ENCODE assay signal across 8 cellular contexts in the genomic region with DNA sequence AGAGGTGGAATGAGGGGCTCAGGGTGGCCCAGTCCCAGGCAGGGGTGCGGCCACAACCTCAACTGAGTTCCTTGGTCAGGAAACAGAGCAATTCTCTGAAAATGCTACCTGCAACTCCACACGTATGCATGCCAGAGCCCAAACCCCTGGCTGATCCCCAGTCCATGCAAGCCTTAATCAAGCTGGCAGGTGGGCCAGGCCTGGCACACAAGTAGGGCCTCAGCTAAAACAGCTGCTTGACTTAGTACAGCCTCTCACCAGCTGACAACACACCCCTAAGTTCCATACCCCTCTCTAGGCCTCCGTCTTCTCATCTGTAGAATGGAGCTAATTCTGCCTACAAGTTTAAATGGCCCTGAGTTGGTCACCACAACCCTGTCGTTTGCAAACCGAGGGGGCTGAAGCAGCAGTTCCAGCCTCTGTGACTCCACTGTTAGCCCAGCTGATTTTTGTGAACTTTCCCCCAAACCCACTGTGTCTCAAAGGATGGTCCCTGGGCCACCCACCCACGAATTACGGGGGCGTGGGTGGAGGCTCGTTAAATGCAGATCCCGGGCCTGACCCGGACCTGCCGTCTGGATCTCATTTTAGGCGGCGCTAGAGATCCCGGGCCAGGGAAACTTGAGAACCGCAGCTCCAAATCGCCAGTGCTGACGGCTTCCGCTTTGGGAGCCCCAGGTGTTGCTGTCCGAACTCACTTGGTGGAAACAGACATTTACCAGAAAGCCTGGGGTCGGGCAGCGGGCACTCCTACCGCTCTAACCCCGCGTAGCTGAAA. TPM values are rescaled to one million over a fixed set of nuclear protein-coding genes. Genes with fewer than 3 reads are reported as not detected.
A peak's percentile ranks its signal among the peaks of the same experiment; 100 is the strongest.
DNase-seq lines count a peak whose midpoint lies in the region; ATAC-seq and TF ChIP-seq lines count a peak whose summit lies in the region.

No MANE protein-coding gene starts in this region.

- intact Hi-C loops in heart left ventricle (cut with DNase I): no loop called here

- H3K9me3 ChIP-seq in heart left ventricle: no peaks in the 10 kb centered on the region

- 13 to 83% (median 17%) methylated on average over 4 to 25 of the region's 25 CpGs for WGBS in heart left ventricle, 4 donors

- peaks cover 0 to 18% (median 5%) of the 10 kb centered on the region in 12 donors for H3K4me1 ChIP-seq in heart left ventricle

- DNase-seq in activated naive CD4-positive, alpha-beta T cell treated with anti-CD3 and anti-CD28 coated beads, Interleukin-2, amount 50 U/mL, for 72 hours (ENCODE audit: low spot score in 2 of 2): no peak
- DNase-seq in activated naive CD8-positive, alpha-beta T cell treated with anti-CD3 and anti-CD28 coated beads, Interleukin-2, amount 50 U/mL, for 24 hours: no peak
- DNase-seq in heart left ventricle (peak in 4 of 5 donors; percentile 37 to 67 (median 48)), osteocyte (ENCODE audit: extremely low spot score, unreplicated experiment) (no peak)
- no peak for DNase-seq in activated CD8-positive, alpha-beta memory T cell treated with anti-CD3 and anti-CD28 coated beads for 24 hours

- peaks cover 37% of the 10 kb centered on the region for H3K27me3 Mint-ChIP-seq in activated naive CD4-positive, alpha-beta T cell treated with anti-CD3 and anti-CD28 coated beads, Interleukin-2, amount 50 U/mL, for 24 hours
- H3K27me3 Mint-ChIP-seq in activated naive CD8-positive, alpha-beta T cell treated with anti-CD3 and anti-CD28 coated beads, Interleukin-2, amount 50 U/mL, for 24 hours: peaks cover 54% of the 10 kb centered on the region
- H3K27me3 Mint-ChIP-seq in osteocyte (ENCODE audit: unreplicated experiment): peaks cover 20% of the 10 kb centered on the region

- H3K27ac Mint-ChIP-seq in activated naive CD4-positive, alpha-beta T cell treated with anti-CD3 and anti-CD28 coated beads, Interleukin-2, amount 50 U/mL, for 24 hours: no peak overlapping the region
- no peak overlapping the region for H3K27ac Mint-ChIP-seq in activated naive CD4-positive, alpha-beta T cell treated with anti-CD3 and anti-CD28 coated beads, Interleukin-2, amount 50 U/mL, for 72 hours
- no peak overlapping the region for H3K27ac Mint-ChIP-seq in activated naive CD8-positive, alpha-beta T cell treated with anti-CD3 and anti-CD28 coated beads, Interleukin-2, amount 50 U/mL, for 24 hours
- no peak overlapping the region for H3K27ac Mint-ChIP-seq in osteocyte (ENCODE audit: unreplicated experiment)

- H3K27me3 ChIP-seq in heart left ventricle: peaks cover 0 to 27% (median 10%) of the 10 kb centered on the region in 9 donors

- peak overlapping the region in 8 of 12 donors; percentile 15 to 75 (median 56) for H3K27ac ChIP-seq in heart left ventricle

- no peaks in the 10 kb centered on the region for H3K36me3 ChIP-seq in heart left ventricle

- H3K9me3 Mint-ChIP-seq in activated naive CD4-positive, alpha-beta T cell treated with anti-CD3 and anti-CD28 coated beads, Interleukin-2, amount 50 U/mL, for 24 hours: no peaks in the 10 kb centered on the region
- no peaks in the 10 kb centered on the region for H3K9me3 Mint-ChIP-seq in activated naive CD4-positive, alpha-beta T cell treated with anti-CD3 and anti-CD28 coated beads, Interleukin-2, amount 50 U/mL, for 72 hours
- H3K9me3 Mint-ChIP-seq in activated naive CD8-positive, alpha-beta T cell treated with anti-CD3 and anti-CD28 coated beads, Interleukin-2, amount 50 U/mL, for 24 hours: no peaks in the 10 kb centered on the region
- no peaks in the 10 kb centered on the region for H3K9me3 Mint-ChIP-seq in osteocyte (ENCODE audit: unreplicated experiment)

- TF ChIP-seq POLR2A in heart left ventricle (IDR thresholded peaks at IDR 0.05): no peak

- H3K36me3 Mint-ChIP-seq in activated naive CD4-positive, alpha-beta T cell treated with anti-CD3 and anti-CD28 coated beads, Interleukin-2, amount 50 U/mL, for 24 hours: no peaks in the 10 kb centered on the region
- no peaks in the 10 kb centered on the region for H3K36me3 Mint-ChIP-seq in activated naive CD4-positive, alpha-beta T cell treated with anti-CD3 and anti-CD28 coated beads, Interleukin-2, amount 50 U/mL, for 72 hours
- H3K36me3 Mint-ChIP-seq in activated naive CD8-positive, alpha-beta T cell treated with anti-CD3 and anti-CD28 coated beads, Interleukin-2, amount 50 U/mL, for 24 hours (ENCODE audit: low read depth): no peaks in the 10 kb centered on the region
- no peaks in the 10 kb centered on the region for H3K36me3 Mint-ChIP-seq in osteocyte (ENCODE audit: unreplicated experiment)

- TF ChIP-seq CTCF in heart left ventricle (IDR thresholded peaks at IDR 0.05): peak in 7 of 12 donors; percentile 6 to 42 (median 24)
- peak; percentile 50 for TF ChIP-seq CTCF in osteocyte (IDR thresholded peaks at IDR 0.05)

- H3K4me1 Mint-ChIP-seq in activated naive CD4-positive, alpha-beta T cell treated with anti-CD3 and anti-CD28 coated beads, Interleukin-2, amount 50 U/mL, for 24 hours: peaks cover 5% of the 10 kb centered on the region
- H3K4me1 Mint-ChIP-seq in activated naive CD8-positive, alpha-beta T cell treated with anti-CD3 and anti-CD28 coated beads, Interleukin-2, amount 50 U/mL, for 24 hours: peaks cover 10% of the 10 kb centered on the region
- peaks cover 5% of the 10 kb centered on the region for H3K4me1 Mint-ChIP-seq in osteocyte (ENCODE audit: unreplicated experiment)

- peak overlapping the region; percentile 50 to 77 (median 64) for H3K4me3 ChIP-seq in heart left ventricle

- no peak for ATAC-seq in activated naive CD4-positive, alpha-beta T cell treated with anti-CD3 and anti-CD28 coated beads, Interleukin-2, amount 50 U/mL, for 72 hours
- ATAC-seq in HG03460 (IDR thresholded peaks at IDR 0.05; ENCODE audit: unreplicated experiment) (peak; percentile 15), heart left ventricle (peak in 3 of 4 donors; percentile 63 to 64 (median 64)), HG03025 (IDR thresholded peaks at IDR 0.05; ENCODE audit: low FRiP score, unreplicated experiment) (no peak)
- ATAC-seq in activated naive CD8-positive, alpha-beta T cell treated with anti-CD3 and anti-CD28 coated beads, Interleukin-2, amount 50 U/mL, for 24 hours: no peak

- peak overlapping the region; percentile 52 for H3K4me3 Mint-ChIP-seq in activated naive CD4-positive, alpha-beta T cell treated with anti-CD3 and anti-CD28 coated beads, Interleukin-2, amount 50 U/mL, for 24 hours
- H3K4me3 Mint-ChIP-seq in activated naive CD8-positive, alpha-beta T cell treated with anti-CD3 and anti-CD28 coated beads, Interleukin-2, amount 50 U/mL, for 24 hours: peak overlapping the region; percentile 55
- peak overlapping the region; percentile 76 for H3K4me3 Mint-ChIP-seq in osteocyte (ENCODE audit: unreplicated experiment)

RNA-seq across cellular contexts. Expression of a gene that starts 0.9 kb away (rescaled TPM):
- total RNA-seq in activated naive CD4-positive, alpha-beta T cell treated with anti-CD3 and anti-CD28 coated beads, Interleukin-2, amount 50 U/mL, for 72 hours: under 1 TPM; 0.02 to 0.47 TPM
- total RNA-seq in heart left ventricle: 10 to 100 TPM in 2 of 9 donors, 1 to 10 TPM in 6, under 1 TPM in 1; 0.99 to 13.2 (median 5.8) TPM
- polyA plus RNA-seq in heart left ventricle: 1 to 10 TPM in 1 of 2 donors, under 1 TPM in 1; 0.69 to 1.6 TPM
- 0.81 and 0.86 TPM in 2 replicates for total RNA-seq in osteocyte

RNA-seq across cellular contexts. Expression of a gene that starts 1.1 kb away (rescaled TPM):
- total RNA-seq in activated naive CD4-positive, alpha-beta T cell treated with anti-CD3 and anti-CD28 coated beads, Interleukin-2, amount 50 U/mL, for 72 hours: under 1 TPM; 0.12 to 0.18 TPM
- total RNA-seq in heart left ventricle (1 to 10 TPM in 2 of 9 donors, under 1 TPM in 6, not detected in 1; 0.09 to 1.5 (median 0.61) TPM), osteocyte (0.24 and 0.54 TPM in 2 replicates)
- under 1 TPM; 0.17 to 0.80 TPM for polyA plus RNA-seq in heart left ventricle

RNA-seq across cellular contexts. Expression of a gene that starts 36.7 kb away (rescaled TPM):
- total RNA-seq in activated naive CD4-positive, alpha-beta T cell treated with anti-CD3 and anti-CD28 coated beads, Interleukin-2, amount 50 U/mL, for 72 hours: 10 to 100 TPM; 21.8 to 33.8 TPM
- total RNA-seq in heart left ventricle (10 to 100 TPM; 19.3 to 48.2 (median 32.4) TPM), osteocyte (40.0 and 51.9 TPM in 2 replicates)
- 10 to 100 TPM; 12.0 to 19.5 TPM for polyA plus RNA-seq in heart left ventricle

RNA-seq across cellular contexts. Expression of a gene that starts 46.4 kb away (rescaled TPM):
- 10 to 100 TPM; 36.6 to 41.8 TPM for total RNA-seq in activated naive CD4-positive, alpha-beta T cell treated with anti-CD3 and anti-CD28 coated beads, Interleukin-2, amount 50 U/mL, for 72 hours
- total RNA-seq in heart left ventricle (100 to 1,000 TPM in 4 of 9 donors, 10 to 100 TPM in 5; 65.7 to 173 (median 81.5) TPM), osteocyte (31.6 and 32.8 TPM in 2 replicates)
- 100 to 1,000 TPM; 194 to 242 TPM for polyA plus RNA-seq in heart left ventricle

Comparison
In these comparisons a context has a peak if more than half of its experiments do, and no peak if none do; other contexts are left out.
1. ATAC-seq: peak in HG03460 (single experiment) and heart left ventricle (3 of 4); none in activated naive CD4-positive, alpha-beta T cell treated with anti-CD3 and anti-CD28 coated beads, Interleukin-2, amount 50 U/mL, for 72 hours (0 of 2), activated naive CD8-positive, alpha-beta T cell treated with anti-CD3 and anti-CD28 coated beads, Interleukin-2, amount 50 U/mL, for 24 hours (single experiment) and HG03025 (single experiment).
2. DNase-seq: peak in heart left ventricle (4 of 5); none in activated naive CD4-positive, alpha-beta T cell treated with anti-CD3 and anti-CD28 coated beads, Interleukin-2, amount 50 U/mL, for 72 hours (0 of 2), activated naive CD8-positive, alpha-beta T cell treated with anti-CD3 and anti-CD28 coated beads, Interleukin-2, amount 50 U/mL, for 24 hours (single experiment), osteocyte (single experiment) and activated CD8-positive, alpha-beta memory T cell treated with anti-CD3 and anti-CD28 coated beads for 24 hours (single experiment).
3. Peak in every context shown above with its lines, with median percentiles within 50 percentile points of each other: H3K4me3 Mint-ChIP-seq.